In the genomic region with DNA sequence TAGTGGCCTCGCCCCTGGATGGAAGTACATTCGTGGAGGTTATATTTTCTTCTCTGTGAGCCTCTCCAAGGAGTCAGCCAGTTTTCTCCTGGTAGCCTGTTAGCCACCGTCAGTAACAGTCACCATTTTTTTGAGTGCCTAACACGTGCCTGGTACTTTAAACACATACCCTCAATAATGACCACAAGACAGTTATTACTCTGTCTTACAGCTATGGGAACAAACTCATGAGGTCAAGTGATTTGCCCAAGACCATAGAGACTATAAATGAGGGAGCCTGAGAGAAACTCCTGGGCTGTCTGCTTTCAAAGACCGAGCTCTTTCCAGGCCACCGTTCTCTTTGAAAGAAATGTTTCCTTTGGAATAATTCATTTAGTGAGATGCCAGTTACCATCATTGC, we compare ENCODE assay signal across 14 cellular contexts.
DNase-seq lines count a peak whose midpoint lies in the region; ATAC-seq and TF ChIP-seq lines count a peak whose summit lies in the region.
"Had no signal": no experiment of that assay in that cellular context is flagged by ENCODE, and none has a peak within 500 bp of the region (broad histone marks: within the 10 kb centered on the region; RNA-seq: fewer than 3 reads in every experiment).

No MANE protein-coding gene starts in this region.

- H3K9me3 ChIP-seq in right atrium auricular region, result no peaks in the 10 kb centered on the region
- H3K9me3 ChIP-seq: A549, BE2C had no signal

- H3K36me3 ChIP-seq in right atrium auricular region, result no peaks in the 10 kb centered on the region
- H3K36me3 ChIP-seq: BE2C had no signal

- H3K36me3 Mint-ChIP-seq in activated naive CD4-positive, alpha-beta T cell treated with anti-CD3 and anti-CD28 coated beads, Interleukin-2, amount 50 U/mL, for 72 hours, result peaks cover 0 to 6% of the 10 kb centered on the region in 2 donors
- H3K36me3 Mint-ChIP-seq: CD4-positive, alpha-beta memory T cell had no signal

- H3K27ac ChIP-seq in right atrium auricular region (peak overlapping the region; percentile 72 to 94), substantia nigra (ENCODE audit: low read depth, low read length, poor library complexity, severe bottlenecking) (peak overlapping the region; percentile 66)
- H3K27ac ChIP-seq: A549, C4-2B had no signal

- no peak overlapping the region for H3K27ac Mint-ChIP-seq in activated naive CD4-positive, alpha-beta T cell treated with anti-CD3 and anti-CD28 coated beads, Interleukin-2, amount 50 U/mL, for 72 hours
- H3K27ac Mint-ChIP-seq: CD4-positive, alpha-beta memory T cell; GM23338 had no signal

- no peak for ATAC-seq in left cardiac atrium
- ATAC-seq in activated naive CD4-positive, alpha-beta T cell treated with anti-CD3 and anti-CD28 coated beads, Interleukin-2, amount 50 U/mL, for 72 hours, result no peak
- ATAC-seq: A549, GM12878, GM23338 had no signal

- no peak overlapping the region for H3K4me3 ChIP-seq in right atrium auricular region
- H3K4me3 ChIP-seq: A549, GM12878, GM23338 had no signal

- no peak for DNase-seq in right atrium auricular region (ENCODE audit: low spot score)
- no peak for DNase-seq in left cardiac atrium
- peak; percentile 50 for DNase-seq in foreskin melanocyte
- DNase-seq in substantia nigra (lab: John Stamatoyannopoulos, UW), result no peak
- no peak for DNase-seq in posterior vena cava (ENCODE audit: low spot score)
- no peak for DNase-seq in activated naive CD4-positive, alpha-beta T cell treated with anti-CD3 and anti-CD28 coated beads, Interleukin-2, amount 50 U/mL, for 72 hours (ENCODE audit: low spot score in 2 of 2)
- DNase-seq: BE2C; CD4-positive, alpha-beta memory T cell; DMS79; H7 had no signal

- peaks cover 0 to 5% of the 10 kb centered on the region in 2 donors for H3K9me3 Mint-ChIP-seq in activated naive CD4-positive, alpha-beta T cell treated with anti-CD3 and anti-CD28 coated beads, Interleukin-2, amount 50 U/mL, for 72 hours
- H3K9me3 Mint-ChIP-seq: GM23338 had no signal

- peaks cover 0 to 29% of the 10 kb centered on the region in 2 donors for H3K4me1 ChIP-seq in right atrium auricular region
- H3K4me1 ChIP-seq: A549, BE2C had no signal

- intact Hi-C loops in left cardiac atrium (cut with DNase I), result no loop called here
- intact Hi-C loops in posterior vena cava (cut with DNase I), result no loop called here

- H3K27me3 ChIP-seq in right atrium auricular region, result no peaks in the 10 kb centered on the region
- H3K27me3 ChIP-seq: BE2C had no signal

- no peak for TF ChIP-seq CTCF in right atrium auricular region (IDR thresholded peaks at IDR 0.05)
